ENCODE assay signal across 1 cellular context in genomic region chr11:16773981-16774710, GRCh38.
A peak's percentile ranks its signal among the peaks of the same experiment; 100 is the strongest.
TF ChIP-seq lines count a peak whose summit lies in the region.

No MANE protein-coding gene starts in this region.

TF ChIP-seq in HepG2, 621 proteins besides CTCF, POLR2A, EP300 and RAD21 (continued from another document):
- TF ChIP-seq ZNF574 (CRISPR knock-in tag; IDR thresholded peaks at IDR 0.05) (peak; percentile 37; the same call in 1 of the 2 replicates), NFRKB (IDR thresholded peaks at IDR 0.05) (no peak), ZBTB21 (CRISPR knock-in tag; IDR thresholded peaks at IDR 0.05) (no peak), ZNF350 (CRISPR knock-in tag; IDR thresholded peaks at IDR 0.05; ENCODE audit: borderline replicate concordance, low read depth) (no peak), ZBTB25 (CRISPR knock-in tag; IDR thresholded peaks at IDR 0.05) (no peak), ZNF441 (CRISPR knock-in tag; IDR thresholded peaks at IDR 0.05; ENCODE audit: borderline replicate concordance) (no peak), EEA1 (CRISPR knock-in tag; IDR thresholded peaks at IDR 0.05; ENCODE audit: borderline replicate concordance) (0 out of 2 replicates have a peak, but pooled peaks have one; percentile 10), CBX5 (CRISPR knock-in tag; IDR thresholded peaks at IDR 0.05; ENCODE audit: borderline replicate concordance) (no peak), FOXM1 (CRISPR knock-in tag; IDR thresholded peaks at IDR 0.05) (no peak), ZNF318 (CRISPR knock-in tag; IDR thresholded peaks at IDR 0.05) (no peak), NFATC3 (CRISPR knock-in tag; IDR thresholded peaks at IDR 0.05) (no peak), KDM5B (CRISPR knock-in tag; IDR thresholded peaks at IDR 0.05; ENCODE audit: borderline replicate concordance) (no peak), KLF9 (CRISPR knock-in tag; IDR thresholded peaks at IDR 0.05; ENCODE audit: low read depth) (no peak), SRSF4 (IDR thresholded peaks at IDR 0.05; ENCODE audit: low read depth, low read length, poor library complexity, severe bottlenecking) (no peak), CHD4 (IDR thresholded peaks at IDR 0.05; ENCODE audit: borderline replicate concordance, low read length) (no peak)
